In genomic region chr6:35203152-35203670, GRCh38 we compare ENCODE assay signal across 20 cellular contexts. TPM values are rescaled to one million over a fixed set of nuclear protein-coding genes. Genes with fewer than 3 reads are reported as not detected.
"Had no signal": no experiment of that assay in that cellular context is flagged by ENCODE, and none has a peak within 500 bp of the region (broad histone marks: within the 10 kb centered on the region; RNA-seq: fewer than 3 reads in every experiment).

No MANE protein-coding gene starts in this region.

- DNase-seq: activated CD4-positive, alpha-beta T cell treated with anti-CD3 and anti-CD28 coated beads for 1 hour; activated CD4-positive, alpha-beta T cell treated with anti-CD3 and anti-CD28 coated beads, Interleukin-2, amount 50 U/mL, for 1 hour; activated T-cell treated with anti-CD3 and anti-CD28 coated beads, Interleukin-2, amount 50 U/mL, for 1 hour; adrenal gland; brain microvascular endothelial cell; effector memory CD8-positive, alpha-beta T cell; esophagus squamous epithelium; heart right ventricle; islet precursor cell; left cardiac atrium; mesenchymal stem cell; nephron progenitor cell; stimulated activated CD4-positive, alpha-beta T cell treated with anti-CD3 and anti-CD28 coated beads, Interleukin-12 subunit alpha, Interleukin-12 subunit beta, amount 100 ng/mL, for 4 hours; stimulated activated CD4-positive, alpha-beta T cell treated with anti-CD3 and anti-CD28 coated beads, Interleukin-4, amount 100 ng/mL, for 4 hours; stimulated activated naive CD8-positive, alpha-beta T cell treated with anti-CD3 and anti-CD28 coated beads, Interleukin-15, Interleukin-2, amounts not matched to agents 100 U/mL and 50 U/mL, for 24 hours; T-helper 1 cell had no signal

- H3K9me3 Mint-ChIP-seq: activated naive CD4-positive, alpha-beta T cell treated with anti-CD3 and anti-CD28 coated beads, Interleukin-2, amount 50 U/mL, for 72 hours; activated T-helper 17 cell treated with anti-CD3 and anti-CD28 coated beads, Interleukin-2, amount 50 U/mL, for 72 hours; central memory CD8-positive, alpha-beta T cell; effector memory CD8-positive, alpha-beta T cell; nephron progenitor cell had no signal

- ATAC-seq: activated naive CD4-positive, alpha-beta T cell treated with anti-CD3 and anti-CD28 coated beads, Interleukin-2, amount 50 U/mL, for 72 hours; activated T-helper 17 cell treated with anti-CD3 and anti-CD28 coated beads, Interleukin-2, amount 50 U/mL, for 72 hours; effector memory CD8-positive, alpha-beta T cell; stimulated activated naive CD8-positive, alpha-beta T cell treated with anti-CD3 and anti-CD28 coated beads, Interleukin-15, Interleukin-2, amounts not matched to agents 100 U/mL and 50 U/mL, for 24 hours had no signal

- H3K4me1 Mint-ChIP-seq: activated T-helper 17 cell treated with anti-CD3 and anti-CD28 coated beads, Interleukin-2, amount 50 U/mL, for 72 hours; central memory CD8-positive, alpha-beta T cell had no signal

- H3K27ac Mint-ChIP-seq: activated naive CD4-positive, alpha-beta T cell treated with anti-CD3 and anti-CD28 coated beads, Interleukin-2, amount 50 U/mL, for 72 hours; effector memory CD8-positive, alpha-beta T cell; nephron progenitor cell had no signal

- H3K4me3 Mint-ChIP-seq: activated T-helper 17 cell treated with anti-CD3 and anti-CD28 coated beads, Interleukin-2, amount 50 U/mL, for 72 hours; central memory CD8-positive, alpha-beta T cell; effector memory CD8-positive, alpha-beta T cell; nephron progenitor cell had no signal

- H3K36me3 Mint-ChIP-seq: activated naive CD4-positive, alpha-beta T cell treated with anti-CD3 and anti-CD28 coated beads, Interleukin-2, amount 50 U/mL, for 72 hours had no signal

RNA-seq across cellular contexts. Expression of gene SCUBE3, which starts 10.5 kb away (rescaled TPM):
- total RNA-seq: mononuclear cell had no signal
